Comparison of ENCODE assay signal across 14 cellular contexts in the genomic region with DNA sequence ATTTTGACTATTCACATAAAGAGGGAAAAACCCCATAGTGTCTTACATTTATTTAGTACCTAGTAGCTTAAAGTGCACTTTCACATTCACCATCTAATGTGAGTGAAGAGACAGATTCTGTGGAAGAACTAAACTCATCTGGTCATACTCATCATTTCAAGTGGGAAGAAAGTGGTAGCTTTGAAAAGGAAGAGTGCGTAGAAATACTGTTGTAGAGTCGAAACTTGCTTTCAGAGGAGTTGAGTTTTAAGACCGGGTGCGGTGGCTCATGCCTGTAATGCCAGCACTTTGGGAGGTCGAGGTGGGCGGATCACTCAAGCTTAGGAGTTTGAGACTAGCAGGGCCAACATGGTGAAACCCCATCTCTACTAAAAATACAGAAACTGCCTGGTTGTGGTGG.
DNase-seq lines count a peak whose midpoint lies in the region; ATAC-seq and TF ChIP-seq lines count a peak whose summit lies in the region.
"Had no signal": no experiment of that assay in that cellular context is flagged by ENCODE, and none has a peak within 500 bp of the region (broad histone marks: within the 10 kb centered on the region; RNA-seq: fewer than 3 reads in every experiment).

No MANE protein-coding gene starts in this region.

- no peak for TF ChIP-seq CTCF in activated CD8-positive, alpha-beta T cell treated with anti-CD3 and anti-CD28 coated beads for 36 hours (IDR thresholded peaks at IDR 0.05)
- TF ChIP-seq CTCF in upper lobe of left lung (IDR thresholded peaks at IDR 0.05): no peak

- no peaks in the 10 kb centered on the region for H3K9me3 ChIP-seq in upper lobe of left lung
- H3K9me3 ChIP-seq: Caco-2 had no signal

- intact Hi-C loops in activated CD8-positive, alpha-beta T cell treated with anti-CD3 and anti-CD28 coated beads for 36 hours (cut with micrococcal nuclease): no loop called here

- CTCF ChIA-PET in activated CD8-positive, alpha-beta T cell treated with anti-CD3 and anti-CD28 coated beads for 36 hours (lab: Charles Lee): interaction anchor here (1.2 to 2.3 kb wide), 2 partner anchors 95 to 375 kb away, joined by 3 to 12 read pairs; no protein-coding TSS in a partner anchor
- CTCF ChIA-PET in activated CD8-positive, alpha-beta T cell treated with anti-CD3 and anti-CD28 coated beads, Interleukin-2, amount 10 ng/mL, durations not matched to agents 7 days and 5 days (lab: Charles Lee): interaction anchor here (1.1 to 1.4 kb wide), 2 partner anchors 18 to 35 kb away, joined by 3 to 4 read pairs; no protein-coding TSS in a partner anchor

- no peak for TF ChIP-seq EP300 in upper lobe of left lung (IDR thresholded peaks at IDR 0.05)

- no peak for TF ChIP-seq POLR2A in upper lobe of left lung (IDR thresholded peaks at IDR 0.05)

- no peaks in the 10 kb centered on the region for H3K36me3 ChIP-seq in upper lobe of left lung

- no peaks in the 10 kb centered on the region for H3K9me3 Mint-ChIP-seq in activated CD8-positive, alpha-beta T cell treated with anti-CD3 and anti-CD28 coated beads for 36 hours
- no peaks in the 10 kb centered on the region for H3K9me3 Mint-ChIP-seq in activated CD8-positive, alpha-beta T cell treated with anti-CD3 and anti-CD28 coated beads, Interleukin-2, amount 10 ng/mL, durations not matched to agents 7 days and 5 days (ENCODE audit: insufficient read depth)
- H3K9me3 Mint-ChIP-seq: HFFc6 had no signal

- no peak overlapping the region for H3K27ac ChIP-seq in upper lobe of left lung

- H3K4me3 ChIP-seq in upper lobe of left lung: no peak overlapping the region
- H3K4me3 ChIP-seq: K562 had no signal

- no peak overlapping the region for H3K4me3 Mint-ChIP-seq in activated CD8-positive, alpha-beta T cell treated with anti-CD3 and anti-CD28 coated beads for 36 hours
- no peak overlapping the region for H3K4me3 Mint-ChIP-seq in activated CD8-positive, alpha-beta T cell treated with anti-CD3 and anti-CD28 coated beads, Interleukin-2, amount 10 ng/mL, durations not matched to agents 7 days and 5 days
- H3K4me3 Mint-ChIP-seq: HFFc6 had no signal

- 88 to 96% methylated on average over 6 of the region's 6 CpGs for whole genome bisulfite sequencing in upper lobe of left lung, 2 donors

- H3K4me1 ChIP-seq in upper lobe of left lung: peaks cover 16 to 20% (median 17%) of the 10 kb centered on the region in 4 donors
- H3K4me1 ChIP-seq: Caco-2 had no signal

- H3K27ac Mint-ChIP-seq in activated CD8-positive, alpha-beta T cell treated with anti-CD3 and anti-CD28 coated beads for 36 hours: no peak overlapping the region
- no peak overlapping the region for H3K27ac Mint-ChIP-seq in activated CD8-positive, alpha-beta T cell treated with anti-CD3 and anti-CD28 coated beads, Interleukin-2, amount 10 ng/mL, durations not matched to agents 7 days and 5 days
- H3K27ac Mint-ChIP-seq: HFFc6 had no signal

- DNase-seq in activated CD8-positive, alpha-beta T cell treated with anti-CD3 and anti-CD28 coated beads for 36 hours: peak; percentile 46
- no peak for DNase-seq in activated CD8-positive, alpha-beta T cell treated with anti-CD3 and anti-CD28 coated beads, Interleukin-2, amount 10 ng/mL, durations not matched to agents 7 days and 5 days
- peak; percentile 31 for DNase-seq in stimulated activated naive CD4-positive, alpha-beta T cell treated with Interleukin-2 at 50 U/mL for 16 hours (lab: John Stamatoyannopoulos, UW)
- no peak for DNase-seq in stimulated activated naive CD4-positive, alpha-beta T cell (lab: John Stamatoyannopoulos, UW)
- peak; percentile 26 to 30 for DNase-seq in stimulated activated CD4-positive, alpha-beta T cell treated with anti-CD3 and anti-CD28 coated beads, Interleukin-2, amount 100 ng/mL, for 48 hours
- DNase-seq in iPS-NIHi11 (ENCODE audit: low spot score) (no peak), upper lobe of left lung (no peak)
- DNase-seq: AML-193, Caco-2, HFFc6, NCI-H146, NCI-H2081 treated with DMSO at 0.1 percent for 48 hours, NCI-H524 had no signal

- ATAC-seq in activated CD8-positive, alpha-beta T cell treated with anti-CD3 and anti-CD28 coated beads for 36 hours: no peak
- no peak for ATAC-seq in activated CD8-positive, alpha-beta T cell treated with anti-CD3 and anti-CD28 coated beads, Interleukin-2, amount 10 ng/mL, durations not matched to agents 7 days and 5 days
- no peak for ATAC-seq in upper lobe of left lung (ENCODE audit: low FRiP score in 2 of 2)
- ATAC-seq: K562 had no signal

- peaks cover 5% of the 10 kb centered on the region for H3K4me1 Mint-ChIP-seq in activated CD8-positive, alpha-beta T cell treated with anti-CD3 and anti-CD28 coated beads for 36 hours (ENCODE audit: low read depth)
- no peaks in the 10 kb centered on the region for H3K4me1 Mint-ChIP-seq in activated CD8-positive, alpha-beta T cell treated with anti-CD3 and anti-CD28 coated beads, Interleukin-2, amount 10 ng/mL, durations not matched to agents 7 days and 5 days (ENCODE audit: low read depth)

- H3K27me3 Mint-ChIP-seq in activated CD8-positive, alpha-beta T cell treated with anti-CD3 and anti-CD28 coated beads for 36 hours: no peaks in the 10 kb centered on the region
- no peaks in the 10 kb centered on the region for H3K27me3 Mint-ChIP-seq in activated CD8-positive, alpha-beta T cell treated with anti-CD3 and anti-CD28 coated beads, Interleukin-2, amount 10 ng/mL, durations not matched to agents 7 days and 5 days (ENCODE audit: low read depth)

- peaks cover 1% of the 10 kb centered on the region for H3K36me3 Mint-ChIP-seq in activated CD8-positive, alpha-beta T cell treated with anti-CD3 and anti-CD28 coated beads for 36 hours (ENCODE audit: low read depth)
- H3K36me3 Mint-ChIP-seq in activated CD8-positive, alpha-beta T cell treated with anti-CD3 and anti-CD28 coated beads, Interleukin-2, amount 10 ng/mL, durations not matched to agents 7 days and 5 days (ENCODE audit: low read depth): no peaks in the 10 kb centered on the region

- no peaks in the 10 kb centered on the region for H3K27me3 ChIP-seq in upper lobe of left lung

- POLR2A ChIA-PET in activated CD8-positive, alpha-beta T cell treated with anti-CD3 and anti-CD28 coated beads for 36 hours (lab: Charles Lee): interaction anchor here (0.7 to 0.9 kb wide), 2 partner anchors 9 to 84 kb away, joined by 3 to 4 read pairs; no protein-coding TSS in a partner anchor
- POLR2A ChIA-PET in activated CD8-positive, alpha-beta T cell treated with anti-CD3 and anti-CD28 coated beads, Interleukin-2, amount 10 ng/mL, durations not matched to agents 7 days and 5 days (lab: Charles Lee): interaction anchor here (0.8 kb wide), 1 partner anchor 19 kb away, joined by 3 read pairs; no protein-coding TSS in a partner anchor

Comparison
In these comparisons a context has a peak if more than half of its experiments do, and no peak if none do; other contexts are left out.
1. DNase-seq: peak in activated CD8-positive, alpha-beta T cell treated with anti-CD3 and anti-CD28 coated beads for 36 hours (single experiment), stimulated activated naive CD4-positive, alpha-beta T cell treated with Interleukin-2 at 50 U/mL for 16 hours (single experiment) and stimulated activated CD4-positive, alpha-beta T cell treated with anti-CD3 and anti-CD28 coated beads, Interleukin-2, amount 100 ng/mL, for 48 hours (2 of 2); none in activated CD8-positive, alpha-beta T cell treated with anti-CD3 and anti-CD28 coated beads, Interleukin-2, amount 10 ng/mL, durations not matched to agents 7 days and 5 days (single experiment), stimulated activated naive CD4-positive, alpha-beta T cell (0 of 6), iPS-NIHi11 (single experiment) and upper lobe of left lung (0 of 2).